ENCODE assay signal across 25 cellular contexts in the genomic region with DNA sequence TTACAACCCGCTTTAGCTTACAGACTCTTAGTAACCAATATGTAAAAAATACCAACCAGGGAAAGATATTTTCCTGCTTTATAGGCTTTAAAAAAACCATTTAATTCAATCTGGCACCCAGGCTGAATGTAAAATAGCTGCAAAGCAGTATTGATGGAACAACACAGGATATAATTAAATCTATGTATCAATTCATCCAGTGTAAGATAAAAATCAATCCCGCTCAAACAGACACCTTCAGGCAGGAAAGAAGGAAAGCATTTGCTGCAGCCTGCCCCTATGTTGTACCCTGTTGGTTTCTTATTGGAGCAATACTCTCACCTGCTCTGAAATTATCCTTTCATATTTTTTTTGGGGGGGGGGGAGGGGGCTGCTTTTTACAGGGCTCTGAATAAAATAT.
"Had no signal": no experiment of that assay in that cellular context is flagged by ENCODE, and none has a peak within 500 bp of the region (broad histone marks: within the 10 kb centered on the region; RNA-seq: fewer than 3 reads in every experiment).

No MANE protein-coding gene starts in this region.

- DNase-seq: activated effector memory CD4-positive, alpha-beta T cell treated with anti-CD3 and anti-CD28 coated beads, Interleukin-2, amount 50 U/mL, for 16 hours; activated effector memory CD4-positive, alpha-beta T cell treated with Interleukin-2 at 50 U/mL for 16 hours; activated gamma-delta T cell treated with Interleukin-2 at 50 U/mL for 16 hours; activated naive CD4-positive, alpha-beta T cell; activated naive CD4-positive, alpha-beta T cell treated with anti-CD3 and anti-CD28 coated beads for 36 hours; activated naive CD4-positive, alpha-beta T cell treated with anti-CD3 and anti-CD28 coated beads, Interleukin-2, amount 10 ng/mL, durations not matched to agents 7 days and 5 days; activated naive CD4-positive, alpha-beta T cell treated with anti-CD3 and anti-CD28 coated beads, Interleukin-2, amount 50 U/mL, for 16 hours; activated naive CD4-positive, alpha-beta T cell treated with Interleukin-2 at 50 U/mL for 16 hours; activated naive CD8-positive, alpha-beta T cell treated with anti-CD3 and anti-CD28 coated beads for 36 hours; activated naive CD8-positive, alpha-beta T cell treated with anti-CD3 and anti-CD28 coated beads, Interleukin-2, amount 10 ng/mL, durations not matched to agents 7 days and 5 days; activated naive CD8-positive, alpha-beta T cell treated with anti-CD3 and anti-CD28 coated beads, Interleukin-2, amount 50 U/mL, for 24 hours; activated T-cell treated with anti-CD3 and anti-CD28 coated beads, Interleukin-2, amount 50 U/mL, for 24 hours; activated T-cell treated with anti-CD3 and anti-CD28 coated beads, Interleukin-2, amount 50 U/mL, for 4 hours; activated T-cell treated with anti-CD3 and anti-CD28 coated beads, Interleukin-2, amount 50 U/mL, for 48 hours; activated T-cell treated with anti-CD3 and anti-CD28 coated beads, Interleukin-2, amount 50 U/mL, for 72 hours; adrenal gland; amniotic stem cell; amygdala; anterior cingulate cortex; aorta; body of pancreas; brain microvascular endothelial cell; caudate nucleus; central memory CD4-positive, alpha-beta T cell; cerebellar nuclear complex had no signal
